In genomic region chr11:85595285-85595884, GRCh38 we compare ENCODE assay signal across 8 cellular contexts. TPM values are rescaled to one million over a fixed set of nuclear protein-coding genes. Genes with fewer than 3 reads are reported as not detected.
DNase-seq lines count a peak whose midpoint lies in the region; ATAC-seq, FAIRE-seq and TF ChIP-seq lines count a peak whose summit lies in the region.

No MANE protein-coding gene starts in this region.

- H3K9me3 ChIP-seq in GM12878 (replicated peaks; ENCODE audit: control insufficient read depth, insufficient read depth, low read length) (no peaks in the 10 kb centered on the region), tibial artery (no peaks in the 10 kb centered on the region)

- SMC1A ChIA-PET in GM12878 (lab: Charles Lee; ENCODE audit: uncharacterized antibody, unreplicated experiment), result interaction anchor here (0.8 kb wide), 1 partner anchor 87 kb away, joined by 4 read pairs; no protein-coding TSS in a partner anchor

- CTCF ChIA-PET in GM12878 (lab: Yijun Ruan, JAX), result interaction anchor here (0.6 to 0.9 kb wide), 5 partner anchors 64 to 1359 kb away, joined by 3 to 5 read pairs (median 3); no protein-coding TSS in a partner anchor

- DNase-seq in SIG-M5 treated with dmso at 0.1 percent for 504 hours (lab: John Stamatoyannopoulos, UW; ENCODE audit: unreplicated experiment), result peak; percentile 55
- no peak for DNase-seq in SIG-M5 (lab: John Stamatoyannopoulos, UW)
- DNase-seq in NCI-H2196 treated with DMSO at 0.1 percent for 48 hours (lab: John Stamatoyannopoulos, UW; ENCODE audit: unreplicated experiment), result peak; percentile 18
- DNase-seq in GM12878 (ENCODE audit: low read depth, low spot score), result peak; percentile 3
- DNase-seq in inferior parietal cortex (ENCODE audit: extremely low spot score), result peak; percentile 63
- no peak for DNase-seq in tibial artery
- no peak for DNase-seq in effector CD4-positive, alpha-beta T cell

- no peak overlapping the region for H2AFZ ChIP-seq in GM12878 (ENCODE audit: control insufficient read depth, low read depth, low read length)

- FAIRE-seq in GM12878 (lab: Jason Lieb, UNC), result peak; percentile 66

- ATAC-seq in HG02610 (IDR thresholded peaks at IDR 0.05; ENCODE audit: unreplicated experiment), result peak; percentile 72
- peak; percentile 76 for ATAC-seq in GM12878

- no peak overlapping the region for H3K27ac ChIP-seq in GM12878 (ENCODE audit: control insufficient read depth, insufficient read depth)
- no peak overlapping the region for H3K27ac ChIP-seq in tibial artery

- RAD21 ChIA-PET in GM12878 (lab: Charles Lee; ENCODE audit: unreplicated experiment), result interaction anchor here (0.7 to 1.1 kb wide), 2 partner anchors 52 to 1199 kb away, joined by 3 to 4 read pairs; partner anchors contain the start of gene TMEM126A

- in situ Hi-C loops in GM12878 (cut with MboI), result loop anchor here (10.0 to 25.0 kb wide), 2 partner anchors 229 to 1217 kb away; partner anchors contain the start of gene PRSS23

- no peaks in the 10 kb centered on the region for H4K20me1 ChIP-seq in GM12878 (ENCODE audit: control insufficient read depth, insufficient read depth)

- no peak for TF ChIP-seq POLR2A in GM12878 (IDR thresholded peaks at IDR 0.05; ENCODE audit: low read depth, low read length)

- BruUV-seq in GM12878 (replicated peaks; lab: Mats Ljungman, UMichigan), result no TSS peak

- H3K4me3 ChIP-seq in GM12878 (no peak overlapping the region), tibial artery (no peak overlapping the region)

- H3K9ac ChIP-seq in GM12878 (ENCODE audit: control insufficient read depth, insufficient read depth, low read length), result no peak overlapping the region

- POLR2A ChIA-PET in GM12878 (lab: Charles Lee), result no interaction called here

- H3K4me2 ChIP-seq in GM12878 (ENCODE audit: control insufficient read depth, insufficient read depth), result no peak overlapping the region

- H3K36me3 ChIP-seq in GM12878 (ENCODE audit: control insufficient read depth in 2 of 2, insufficient read depth in 2 of 2, low read length in 1 of 2), result no peaks in the 10 kb centered on the region
- no peaks in the 10 kb centered on the region for H3K36me3 ChIP-seq in tibial artery

- intact Hi-C loops in GM12878 (cut with micrococcal nuclease; ENCODE audit: unreplicated experiment), result loop anchor here (1.0 to 10.0 kb wide), 4 partner anchors 232 to 819 kb away; partner anchors contain the start of gene CCDC83
- intact Hi-C loops in tibial artery (cut with DNase I; ENCODE audit: low total_unique reads), result no loop called here

- no peaks in the 10 kb centered on the region for H3K27me3 ChIP-seq in GM12878 (replicated peaks in 1 of 2; ENCODE audit: control insufficient read depth in 2 of 2, insufficient read depth in 2 of 2, low read length in 1 of 2)
- no peaks in the 10 kb centered on the region for H3K27me3 ChIP-seq in tibial artery

- H3K4me1 ChIP-seq in GM12878 (ENCODE audit: control insufficient read depth, insufficient read depth, low read length) (no peaks in the 10 kb centered on the region), tibial artery (no peaks in the 10 kb centered on the region)

- H3K79me2 ChIP-seq in GM12878 (ENCODE audit: control insufficient read depth, insufficient read depth, low read length), result no peaks in the 10 kb centered on the region

- peak; percentile 92 for TF ChIP-seq RAD21 in GM12878 (IDR thresholded peaks at IDR 0.05; ENCODE audit: insufficient read depth, low read depth, low read length)

- TF ChIP-seq CTCF in GM12878 (IDR thresholded peaks at IDR 0.05 in 2 of 3, conservative IDR thresholded peaks at IDR 0.05 in 1 of 3; ENCODE audit: control insufficient read depth in 2 of 3, extremely low read depth in 1 of 3, insufficient read depth in 1 of 3, low read depth in 3 of 3, low read length in 3 of 3), result peak; percentile 32 to 70 (median 45); a peak in 5 of 6 replicates
- TF ChIP-seq CTCF in tibial artery (IDR thresholded peaks at IDR 0.05), result peak; percentile 62 to 63

- no peak for TF ChIP-seq EP300 in GM12878 (IDR thresholded peaks at IDR 0.05; ENCODE audit: borderline replicate concordance in 1 of 2, control insufficient read depth in 1 of 2, low read depth in 2 of 2, low read length in 2 of 2)

TF ChIP-seq in GM12878, 131 proteins besides CTCF, POLR2A, EP300 and RAD21 (continues in another document):
- TF ChIP-seq STAT3 (IDR thresholded peaks at IDR 0.05; ENCODE audit: low read depth, low read length), result no peak
- no peak for TF ChIP-seq SIX5 (IDR thresholded peaks at IDR 0.05; ENCODE audit: low read depth, low read length, severe bottlenecking)
- no peak for TF ChIP-seq ZBTB33 (IDR thresholded peaks at IDR 0.05)
- no peak for TF ChIP-seq FOXM1 (IDR thresholded peaks at IDR 0.05; ENCODE audit: low read depth, low read length)
- peak; percentile 69; the same call in 1 of the 2 replicates for TF ChIP-seq SMC3 (IDR thresholded peaks at IDR 0.05; ENCODE audit: borderline replicate concordance, low read length)
- TF ChIP-seq CBX5 (IDR thresholded peaks at IDR 0.05; ENCODE audit: low read depth), result no peak

RNA-seq across cellular contexts. Expression of gene DLG2, which starts 31.8 kb away (rescaled TPM):
- 20.1 and 20.4 TPM in 2 replicates for total RNA-seq in GM12878 (2013; cell fraction: nucleolus; rRNA removed)
- 0.51 and 0.54 TPM in 2 replicates for total RNA-seq in GM12878 (2014; rRNA removed)
- 0.88 and 0.98 TPM in 2 replicates for total RNA-seq in GM12878 (2014; rRNA removed; fragmentation: Illumina TruSeq; extraction: Trizol)
- 0.38 and 1.0 TPM in 2 replicates for total RNA-seq in GM12878 (2021)
- 0.71 TPM for polyA plus RNA-seq in GM12878 (2011; ENCODE audit: low read depth)
- polyA plus RNA-seq in GM12878 (2011; rRNA removed), result 0.98 and 1.6 TPM in 2 replicates
- 0.42 and 0.58 TPM in 2 replicates for polyA plus RNA-seq in GM12878 (2011; cell fraction: cytosol; rRNA removed)
- polyA plus RNA-seq in GM12878 (2011; cell fraction: nucleus; rRNA removed), result 1.6 and 2.0 TPM in 2 replicates
- polyA plus RNA-seq in GM12878 (2012), result 0.84 and 1.3 TPM in 2 replicates
- 0.37 and 0.49 TPM in 2 replicates for polyA plus RNA-seq in GM12878 (2014; fragmentation: Illumina TruSeq; extraction: Trizol)
- polyA plus RNA-seq in GM12878 (2014; fragmentation: Nextera tagmentation; extraction: Ambion mirVana), result under 1 TPM; 0.09 to 0.29 TPM
- polyA plus RNA-seq in GM12878 (2014; rRNA removed), result 0.23 and 0.33 TPM in 2 replicates
- polyA plus RNA-seq in GM12878 (2016; fragmentation: Nextera tagmentation; extraction: Ambion mirVana), result under 1 TPM; 0.09 to 0.21 TPM
- polyA minus RNA-seq in GM12878 (2011; rRNA and poly(A)+ RNA removed), result 2.7 and 3.1 TPM in 2 replicates
- polyA minus RNA-seq in GM12878 (2011; cell fraction: cytosol; rRNA and poly(A)+ RNA removed), result 1.6 TPM in 1 of 2 replicates, not detected in the other
- 4.5 and 6.1 TPM in 2 replicates for polyA minus RNA-seq in GM12878 (2011; cell fraction: nucleus; rRNA and poly(A)+ RNA removed)

RNA-seq across cellular contexts. Expression of gene TMEM126B, which starts 33.0 kb away (rescaled TPM):
- total RNA-seq in GM12878 (2013; cell fraction: nucleolus; rRNA removed), result 28.0 and 28.8 TPM in 2 replicates
- 48.3 and 55.0 TPM in 2 replicates for total RNA-seq in GM12878 (2014; rRNA removed)
- total RNA-seq in GM12878 (2014; rRNA removed; fragmentation: Illumina TruSeq; extraction: Trizol), result 56.1 and 61.1 TPM in 2 replicates
- 36.5 and 36.9 TPM in 2 replicates for total RNA-seq in GM12878 (2021)
- 31.0 TPM for polyA plus RNA-seq in GM12878 (2011; ENCODE audit: low read depth)
- polyA plus RNA-seq in GM12878 (2011; rRNA removed), result 80.1 and 124 TPM in 2 replicates
- 27.2 and 60.1 TPM in 2 replicates for polyA plus RNA-seq in GM12878 (2011; cell fraction: cytosol; rRNA removed)
- polyA plus RNA-seq in GM12878 (2011; cell fraction: nucleus; rRNA removed), result 30.1 and 35.9 TPM in 2 replicates
- polyA plus RNA-seq in GM12878 (2012), result 26.9 and 34.2 TPM in 2 replicates
- 66.6 and 109 TPM in 2 replicates for polyA plus RNA-seq in GM12878 (2014; fragmentation: Illumina TruSeq; extraction: Trizol)
- 100 to 1,000 TPM in 1 of 2 experiments, 10 to 100 TPM in 1; 83.8 to 117 TPM for polyA plus RNA-seq in GM12878 (2014; fragmentation: Nextera tagmentation; extraction: Ambion mirVana)
- polyA plus RNA-seq in GM12878 (2014; rRNA removed), result 47.0 and 65.5 TPM in 2 replicates
- polyA plus RNA-seq in GM12878 (2016; fragmentation: Nextera tagmentation; extraction: Ambion mirVana), result 10 to 100 TPM; 74.0 to 77.1 TPM
- 16.3 and 21.7 TPM in 2 replicates for polyA minus RNA-seq in GM12878 (2011; rRNA and poly(A)+ RNA removed)
- 3.6 and 6.3 TPM in 2 replicates for polyA minus RNA-seq in GM12878 (2011; cell fraction: cytosol; rRNA and poly(A)+ RNA removed)
- polyA minus RNA-seq in GM12878 (2011; cell fraction: nucleus; rRNA and poly(A)+ RNA removed), result 5.8 and 9.3 TPM in 2 replicates

RNA-seq across cellular contexts. Expression of gene TMEM126A, which starts 52.4 kb away (rescaled TPM):
- 4.3 and 5.6 TPM in 2 replicates for total RNA-seq in GM12878 (2013; cell fraction: nucleolus; rRNA removed)
- total RNA-seq in GM12878 (2014; rRNA removed) (38.6 and 49.6 TPM in 2 replicates), GM12878 (2014; rRNA removed; fragmentation: Illumina TruSeq; extraction: Trizol) (56.7 and 57.9 TPM in 2 replicates), GM12878 (2021) (40.3 and 41.5 TPM in 2 replicates)
- 84.0 TPM for polyA plus RNA-seq in GM12878 (2011; ENCODE audit: low read depth)
- polyA plus RNA-seq in GM12878 (2011; rRNA removed) (85.0 and 104 TPM in 2 replicates), GM12878 (2014; fragmentation: Illumina TruSeq; extraction: Trizol) (58.4 and 59.8 TPM in 2 replicates), GM12878 (2014; fragmentation: Nextera tagmentation; extraction: Ambion mirVana) (100 to 1,000 TPM; 184 to 208 TPM), GM12878 (2014; rRNA removed) (41.0 and 53.3 TPM in 2 replicates), GM12878 (2016; fragmentation: Nextera tagmentation; extraction: Ambion mirVana) (100 to 1,000 TPM in 1 of 2 experiments, 10 to 100 TPM in 1; 92.2 to 103 TPM)
- polyA plus RNA-seq in GM12878 (2011; cell fraction: cytosol; rRNA removed), result 32.6 and 37.5 TPM in 2 replicates
- polyA plus RNA-seq in GM12878 (2011; cell fraction: nucleus; rRNA removed), result 14.0 and 21.6 TPM in 2 replicates
- 56.1 and 67.0 TPM in 2 replicates for polyA plus RNA-seq in GM12878 (2012)
- 21.0 and 40.9 TPM in 2 replicates for polyA minus RNA-seq in GM12878 (2011; rRNA and poly(A)+ RNA removed)
- polyA minus RNA-seq in GM12878 (2011; cell fraction: cytosol; rRNA and poly(A)+ RNA removed), result 5.1 and 7.0 TPM in 2 replicates
- polyA minus RNA-seq in GM12878 (2011; cell fraction: nucleus; rRNA and poly(A)+ RNA removed), result 6.0 and 7.0 TPM in 2 replicates

Comparison
In these comparisons a context has a peak if more than half of its experiments do, and no peak if none do; other contexts are left out.
1. DNase-seq: peak in SIG-M5 treated with dmso at 0.1 percent for 504 hours (single experiment), NCI-H2196 treated with DMSO at 0.1 percent for 48 hours (single experiment), GM12878 (single experiment) and inferior parietal cortex (single experiment); none in SIG-M5 (single experiment), tibial artery (0 of 2) and effector CD4-positive, alpha-beta T cell (single experiment).